26 cellular contexts compared by ENCODE assay signal in the genomic region with DNA sequence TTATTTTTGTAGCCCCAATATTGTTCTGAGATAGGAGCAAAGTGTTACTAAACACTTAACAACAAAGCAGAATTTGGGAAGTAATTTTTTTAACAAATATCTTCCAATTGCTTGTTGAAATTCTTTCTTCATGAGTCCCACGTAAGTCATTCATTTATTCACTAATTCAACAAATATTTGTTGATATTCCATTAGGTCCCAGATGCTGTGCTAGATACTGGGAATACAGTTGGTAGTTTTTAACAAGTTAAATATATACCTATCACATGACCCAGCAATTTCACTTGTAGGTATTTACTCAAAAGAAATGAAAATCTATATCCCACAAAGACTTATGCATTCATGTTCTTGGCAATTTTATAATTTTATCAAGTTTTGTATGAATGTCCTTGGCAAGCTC. TPM values are rescaled to one million over a fixed set of nuclear protein-coding genes. Genes with fewer than 3 reads are reported as not detected.
DNase-seq lines count a peak whose midpoint lies in the region; ATAC-seq, FAIRE-seq and TF ChIP-seq lines count a peak whose summit lies in the region.
"Had no signal": no experiment of that assay in that cellular context is flagged by ENCODE, and none has a peak within 500 bp of the region (broad histone marks: within the 10 kb centered on the region; RNA-seq: fewer than 3 reads in every experiment).

No MANE protein-coding gene starts in this region.

- POLR2A ChIA-PET in K562 (lab: Yijun Ruan, JAX) = interaction anchor here (1.1 kb wide), 1 partner anchor 11 kb away, joined by 3 read pairs; no protein-coding TSS in a partner anchor

- no peak for TF ChIP-seq RAD21 in K562 (CRISPR knock-in tag; conservative IDR thresholded peaks at IDR 0.05 in 1 of 2, IDR thresholded peaks at IDR 0.05 in 1 of 2)

- H3K36me3 ChIP-seq in GM23248 (ENCODE audit: low read depth) = no peaks in the 10 kb centered on the region
- no peaks in the 10 kb centered on the region for H3K36me3 ChIP-seq in K562 (ENCODE audit: control insufficient read depth, insufficient read depth, low read length)
- H3K36me3 ChIP-seq: BE2C, BLaER1 had no signal

- CTCF ChIA-PET in K562 (lab: Yijun Ruan, JAX; ENCODE audit: low intra/inter-chr PET ratio) = interaction anchor here (0.7 kb wide), 1 partner anchor 17 kb away, joined by 3 read pairs; no protein-coding TSS in a partner anchor

- H3K4me2 ChIP-seq in GM23248 (ENCODE audit: unreplicated experiment) (no peak overlapping the region), K562 (ENCODE audit: insufficient read depth, low read length) (no peak overlapping the region)
- H3K4me2 ChIP-seq: BLaER1 had no signal

- TF ChIP-seq EP300 in K562 (IDR thresholded peaks at IDR 0.05; ENCODE audit: low read length) = no peak

- no peak for TF ChIP-seq POLR2A in K562 (conservative IDR thresholded peaks at IDR 0.05)

- H3K9me1 ChIP-seq in K562 (ENCODE audit: control insufficient read depth, insufficient read depth, low read length) = no peaks in the 10 kb centered on the region

- no peak overlapping the region for H3K27ac ChIP-seq in GM23248
- no peak overlapping the region for H3K27ac ChIP-seq in K562 (ENCODE audit: extremely low read depth, low read depth, low read length)
- H3K27ac ChIP-seq: BLaER1 had no signal

- BruUV-seq in K562 (replicated peaks; lab: Mats Ljungman, UMichigan) = no TSS peak

- no peaks in the 10 kb centered on the region for H3K9me2 ChIP-seq in GM23248 (ENCODE audit: insufficient read depth)

- H2AFZ ChIP-seq in GM23248 (no peak overlapping the region), K562 (ENCODE audit: low read depth, low read length) (no peak overlapping the region)

- no peaks in the 10 kb centered on the region for H3K4me1 ChIP-seq in GM23248 (ENCODE audit: insufficient read depth)
- H3K4me1 ChIP-seq in K562 (replicated peaks in 1 of 2; ENCODE audit: control insufficient read depth in 2 of 2, insufficient read depth in 2 of 2, low read length in 2 of 2) = no peaks in the 10 kb centered on the region
- H3K4me1 ChIP-seq: BE2C, BLaER1 had no signal

- intact Hi-C loops in K562 (cut with micrococcal nuclease) = no loop called here

- H3K79me2 ChIP-seq in GM23248 (ENCODE audit: insufficient read depth) (no peaks in the 10 kb centered on the region), K562 (ENCODE audit: control insufficient read depth, insufficient read depth, low read length) (no peaks in the 10 kb centered on the region)

- H3F3A ChIP-seq in GM23248 (ENCODE audit: insufficient read depth) = no peaks in the 10 kb centered on the region

- in situ Hi-C loops in GM23248 (cut with MboI) (loop anchor here (25.0 kb wide), 1 partner anchor 1365 kb away; no protein-coding TSS in a partner anchor), K562 (cut with MboI) (no loop called here)

- no peak for ATAC-seq in K562
- ATAC-seq in GM19351 (IDR thresholded peaks at IDR 0.05; ENCODE audit: unreplicated experiment) = no peak

- peak; percentile 6 for DNase-seq in GM23248
- no peak for DNase-seq in K562 (ENCODE audit: extremely low read depth in 1 of 4, low spot score in 3 of 4)
- peak; percentile 7 for DNase-seq in fibroblast of mammary gland (ENCODE audit: low read depth)
- DNase-seq in NCI-H1105 (lab: John Stamatoyannopoulos, UW) = no peak
- no peak for DNase-seq in mesenteric fat pad (ENCODE audit: low spot score)
- DNase-seq: 8988T; ACHN; BE2C; C1 segment of cervical spinal cord; CD4-positive, alpha-beta memory T cell; CD4-positive, CD25-positive, alpha-beta regulatory T cell; CD8-positive, alpha-beta memory T cell; COR-L47; DMS 273 treated with DMSO at 0.1 percent for 48 hours; DMS153; DMS53; DMS79; DND-41; EL; GF-D8 had no signal

- FAIRE-seq in K562 (lab: Jason Lieb, UNC) = no peak
- FAIRE-seq: A204.1, GM12891, GM19239 had no signal

- TF ChIP-seq CTCF in K562 (IDR thresholded peaks at IDR 0.05 in 2 of 3, conservative IDR thresholded peaks at IDR 0.05 in 1 of 3; ENCODE audit: insufficient read depth in 2 of 3, low read depth in 1 of 3, low read length in 3 of 3) (no peak), fibroblast of mammary gland (conservative IDR thresholded peaks at IDR 0.05; ENCODE audit: control insufficient read depth, insufficient read depth, low read depth, low read length) (no peak)

- H3K27me3 ChIP-seq in GM23248 (replicated peaks; ENCODE audit: insufficient read depth) (no peaks in the 10 kb centered on the region), K562 (ENCODE audit: control insufficient read depth in 2 of 2, insufficient read depth in 2 of 2, low read length in 2 of 2) (no peaks in the 10 kb centered on the region)
- H3K27me3 ChIP-seq: BE2C, BLaER1 had no signal

- H3K9me3 ChIP-seq in GM23248 (ENCODE audit: low read depth) = no peaks in the 10 kb centered on the region
- H3K9me3 ChIP-seq in K562 (replicated peaks; ENCODE audit: control insufficient read depth, insufficient read depth, low read depth, low read length) = no peaks in the 10 kb centered on the region
- H3K9me3 ChIP-seq: BE2C, BLaER1 had no signal

- no peaks in the 10 kb centered on the region for H4K20me1 ChIP-seq in GM23248 (ENCODE audit: insufficient read depth)
- H4K20me1 ChIP-seq in K562 (replicated peaks; ENCODE audit: control insufficient read depth, insufficient read depth, low read length) = no peaks in the 10 kb centered on the region
- H4K20me1 ChIP-seq: BLaER1 had no signal

- H3K4me3 ChIP-seq in GM23248 (no peak overlapping the region), K562 (no peak overlapping the region), fibroblast of mammary gland (ENCODE audit: control insufficient read depth, low read depth, low read length) (no peak overlapping the region)
- H3K4me3 ChIP-seq: BLaER1 had no signal

- H3K9ac ChIP-seq in GM23248 (no peak overlapping the region), K562 (ENCODE audit: insufficient read depth in 1 of 2, low read depth in 2 of 2, low read length in 2 of 2) (no peak overlapping the region)
- H3K9ac ChIP-seq: BLaER1 had no signal

- 26 to 34% methylated on average over 1 of the region's 1 CpG for WGBS in GM23248 (ENCODE audit: low coverage in 1 of 2, low lambda C conversion rate in 2 of 2, missing lambda C conversion rate in 2 of 2), 2 experiments
- 52% methylated on average over 1 of the region's 1 CpG for WGBS in K562 (ENCODE audit: insufficient coverage, low coverage, missing lambda C conversion rate)

RNA-seq across cellular contexts. Expression of gene BBS5, which starts 7.0 kb away (rescaled TPM):
- 7.0 and 8.0 TPM in 2 replicates for total RNA-seq in GM23248 (2014; rRNA removed; shearing (Covaris generic))
- polyA plus RNA-seq in GM23248 (2016; fragmentation: Nextera tagmentation; extraction: Ambion mirVana) (2.8 and 4.5 TPM in 2 replicates), K562 (2011; rRNA removed) (2.3 and 3.7 TPM in 2 replicates), K562 (2014; fragmentation: Illumina TruSeq; extraction: Trizol) (3.4 and 5.5 TPM in 2 replicates), K562 (2014; fragmentation: Nextera tagmentation; extraction: Ambion mirVana) (1 to 10 TPM in 1 of 2 experiments, under 1 TPM in 1; 0.48 to 1.4 TPM), K562 (2014; rRNA removed) (6.9 and 7.1 TPM in 2 replicates)
- 7.5 and 18.1 TPM in 2 replicates for total RNA-seq in K562 (2011; cell fraction: chromatin; rRNA removed; ENCODE audit: low replicate concordance)
- 2.2 and 4.5 TPM in 2 replicates for total RNA-seq in K562 (2011; cell fraction: nucleolus; rRNA removed)
- total RNA-seq in K562 (2011; cell fraction: nucleoplasm; rRNA removed) = 6.4 and 10.1 TPM in 2 replicates
- total RNA-seq in K562 (2014; rRNA removed) (4.3 and 5.2 TPM in 2 replicates), K562 (2014; rRNA removed; fragmentation: Illumina TruSeq; extraction: Trizol) (4.7 and 4.8 TPM in 2 replicates), K562 (2015; rRNA removed; fragmentation: Illumina TruSeq; extraction: Trizol) (4.5 and 5.3 TPM in 2 replicates), K562 (2021) (5.0 and 6.5 TPM in 2 replicates), mesenteric fat pad (10.3 TPM)
- 2.1 and 5.2 TPM in 2 replicates for polyA plus RNA-seq in K562 (2011; cell fraction: cytosol; rRNA removed)
- polyA plus RNA-seq in K562 (2011; cell fraction: nucleus; rRNA removed) = 2.7 and 4.4 TPM in 2 replicates
- 2.7 and 4.2 TPM in 2 replicates for polyA plus RNA-seq in K562 (2012)
- polyA minus RNA-seq in K562 (2011; rRNA and poly(A)+ RNA removed) = 3.5 and 3.7 TPM in 2 replicates
- polyA minus RNA-seq in K562 (2011; cell fraction: cytosol; rRNA and poly(A)+ RNA removed) = 1.1 and 2.5 TPM in 2 replicates
- 3.8 and 6.9 TPM in 2 replicates for polyA minus RNA-seq in K562 (2011; cell fraction: nucleus; rRNA and poly(A)+ RNA removed)

RNA-seq across cellular contexts. Expression of gene KLHL41, which starts 37.3 kb away (rescaled TPM):
- total RNA-seq in GM23248 (2014; rRNA removed; shearing (Covaris generic)) = 0.11 and 0.13 TPM in 2 replicates
- polyA plus RNA-seq in GM23248 (2016; fragmentation: Nextera tagmentation; extraction: Ambion mirVana) = 0.11 TPM in 1 of 2 replicates, not detected in the other
- 0.46 and 0.63 TPM in 2 replicates for total RNA-seq in K562 (2011; cell fraction: chromatin; rRNA removed; ENCODE audit: low replicate concordance)
- total RNA-seq in K562 (2011; cell fraction: nucleolus; rRNA removed) = 0.17 and 0.79 TPM in 2 replicates
- 0.29 TPM in 1 of 2 replicates, not detected in the other for total RNA-seq in K562 (2011; cell fraction: nucleoplasm; rRNA removed)
- 0.05 TPM in 1 of 2 replicates, not detected in the other for total RNA-seq in K562 (2014; rRNA removed)
- total RNA-seq in K562 (2014; rRNA removed; fragmentation: Illumina TruSeq; extraction: Trizol) = 0.06 and 0.11 TPM in 2 replicates
- total RNA-seq in K562 (2015; rRNA removed; fragmentation: Illumina TruSeq; extraction: Trizol) = 0.19 and 0.22 TPM in 2 replicates
- total RNA-seq in K562 (2021) = 0.09 TPM in 1 of 2 replicates, not detected in the other
- polyA plus RNA-seq in K562 (2011; rRNA removed) = 0.08 and 0.15 TPM in 2 replicates
- 0.04 TPM in 1 of 2 replicates, not detected in the other for polyA plus RNA-seq in K562 (2011; cell fraction: cytosol; rRNA removed)
- polyA plus RNA-seq in K562 (2011; cell fraction: nucleus; rRNA removed) = 0.14 and 0.22 TPM in 2 replicates
- polyA plus RNA-seq in K562 (2012) = 0.08 and 0.16 TPM in 2 replicates
- 0.09 and 0.14 TPM in 2 replicates for polyA plus RNA-seq in K562 (2014; fragmentation: Illumina TruSeq; extraction: Trizol)
- under 1 TPM; 0.08 to 0.13 TPM for polyA plus RNA-seq in K562 (2014; fragmentation: Nextera tagmentation; extraction: Ambion mirVana)
- 0.03 and 1.5 TPM in 2 replicates for polyA plus RNA-seq in K562 (2014; rRNA removed)
- 0.14 and 0.63 TPM in 2 replicates for polyA minus RNA-seq in K562 (2011; rRNA and poly(A)+ RNA removed)
- not detected in 2 replicates for polyA minus RNA-seq in K562 (2011; cell fraction: cytosol; rRNA and poly(A)+ RNA removed)
- 0.13 and 0.56 TPM in 2 replicates for polyA minus RNA-seq in K562 (2011; cell fraction: nucleus; rRNA and poly(A)+ RNA removed)
- total RNA-seq in mesenteric fat pad = 0.55 TPM
- total RNA-seq: CD4-positive, CD25-positive, alpha-beta regulatory T cell had no signal
- polyA plus RNA-seq: CD14-positive monocyte; CD8-positive, alpha-beta memory T cell had no signal

Comparison
In these comparisons a context has a peak if more than half of its experiments do, and no peak if none do; other contexts are left out.
1. DNase-seq: peak in GM23248 (single experiment) and fibroblast of mammary gland (single experiment); none in K562 (0 of 4), NCI-H1105 (single experiment) and mesenteric fat pad (single experiment).